ENCODE assay signal across 7 cellular contexts in the genomic region with DNA sequence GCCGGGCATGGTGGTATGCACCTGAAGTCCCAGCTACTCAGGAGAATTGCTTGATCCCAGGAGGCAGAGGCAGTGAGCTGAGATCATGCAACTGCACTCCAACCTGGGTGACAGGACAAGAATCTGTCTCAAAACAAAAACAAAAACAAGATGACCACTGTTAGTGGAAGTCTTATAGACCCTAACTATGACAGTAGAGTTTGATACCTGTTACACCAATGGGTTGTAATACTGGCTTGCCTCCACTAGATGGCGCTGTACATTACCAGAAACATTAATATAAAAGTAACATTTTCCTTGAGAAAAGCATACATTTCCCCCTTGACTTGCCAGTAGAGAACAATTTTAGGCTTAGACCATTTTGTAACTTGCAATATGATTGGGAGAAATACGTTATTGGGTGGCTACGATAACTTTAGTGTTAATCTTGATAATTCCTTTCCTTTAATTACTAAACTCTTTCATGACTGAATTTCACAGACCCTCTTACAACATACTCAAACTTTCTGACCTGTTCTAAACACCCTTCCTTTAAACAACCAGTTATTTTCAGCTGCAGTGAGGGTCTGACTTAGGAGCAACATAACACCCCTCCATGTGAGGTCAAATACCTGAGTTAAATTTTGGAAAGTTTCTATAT. TPM values are rescaled to one million over a fixed set of nuclear protein-coding genes. Genes with fewer than 3 reads are reported as not detected.
DNase-seq lines count a peak whose midpoint lies in the region; ATAC-seq and TF ChIP-seq lines count a peak whose summit lies in the region.

No MANE protein-coding gene starts in this region.

- no peak overlapping the region for H3K27ac ChIP-seq in stomach

- no peak for TF ChIP-seq POLR2A in stomach (IDR thresholded peaks at IDR 0.05)

- DNase-seq in GF-D8 (lab: John Stamatoyannopoulos, UW) (peak; percentile 13), T-helper 1 cell (peak in 4 of 5 donors; percentile 15 to 53 (median 36)), midbrain (lab: John Stamatoyannopoulos, UW) (peak; percentile 41), stomach (peak; percentile 61)
- peak; percentile 37 for DNase-seq in Jurkat, Clone E6-1 (ENCODE audit: low read depth, low spot score)
- peak; percentile 23 for DNase-seq in central memory CD4-positive, alpha-beta T cell

- intact Hi-C loops in stomach (cut with DNase I; ENCODE audit: low total_unique reads): no loop called here

- 53 to 66% (median 57%) methylated on average over 4 of the region's 4 CpGs for WGBS in stomach, 5 donors

- no peak for ATAC-seq in GM19324 (IDR thresholded peaks at IDR 0.05; ENCODE audit: low FRiP score, unreplicated experiment)

- no peaks in the 10 kb centered on the region for H3K9me3 ChIP-seq in stomach

- no peak for TF ChIP-seq EP300 in stomach (IDR thresholded peaks at IDR 0.05)

- no peaks in the 10 kb centered on the region for H3K27me3 ChIP-seq in stomach

- TF ChIP-seq CTCF in stomach (IDR thresholded peaks at IDR 0.05): peak in 5 of 7 experiments; percentile 75 to 93 (median 91)

- no peak overlapping the region for H3K4me3 ChIP-seq in Jurkat, Clone E6-1 (ENCODE audit: low read length)
- H3K4me3 ChIP-seq in stomach: no peak overlapping the region

- no peaks in the 10 kb centered on the region for H3K36me3 ChIP-seq in stomach

- no peaks in the 10 kb centered on the region for H3K4me1 ChIP-seq in stomach

RNA-seq across cellular contexts. Expression of gene SLC25A52, which starts 19.5 kb away (rescaled TPM):
- not detected for polyA plus RNA-seq in Jurkat, Clone E6-1 (2012; ENCODE audit: insufficient read depth, insufficient read length)
- total RNA-seq in stomach: not detected
- not detected for polyA plus RNA-seq in stomach

RNA-seq across cellular contexts. Expression of gene B4GALT6, which starts 56.8 kb away (rescaled TPM):
- polyA plus RNA-seq in Jurkat, Clone E6-1 (2012; ENCODE audit: insufficient read depth, insufficient read length): 21.2 TPM
- total RNA-seq in stomach: 1 to 10 TPM in 2 of 5 donors, under 1 TPM in 2, not detected in 1; 0.45 to 8.4 (median 1.7) TPM
- 1 to 10 TPM in 2 of 3 donors, under 1 TPM in 1; 0.92 to 2.0 (median 1.3) TPM for polyA plus RNA-seq in stomach
